1 cellular context compared by ENCODE assay signal in genomic region chr19:48650974-48651681, GRCh38.
TF ChIP-seq lines count a peak whose summit lies in the region.

No MANE protein-coding gene starts in this region.

TF ChIP-seq in GM12878, 131 proteins besides CTCF, POLR2A, EP300 and RAD21:
- no peak for TF ChIP-seq TAF1 (IDR thresholded peaks at IDR 0.05; ENCODE audit: borderline replicate concordance, low read depth, low read length)
- TF ChIP-seq SMAD5 (IDR thresholded peaks at IDR 0.05; ENCODE audit: low read depth) = no peak
- TF ChIP-seq BCL3 (IDR thresholded peaks at IDR 0.05; ENCODE audit: borderline replicate concordance, insufficient read depth, low read depth, low read length, poor library complexity, severe bottlenecking) = no peak
- no peak for TF ChIP-seq GATAD2B (conservative IDR thresholded peaks at IDR 0.05; ENCODE audit: low read depth)
- TF ChIP-seq MXI1 (IDR thresholded peaks at IDR 0.05; ENCODE audit: low read depth, low read length) = no peak
- TF ChIP-seq TCF3 (IDR thresholded peaks at IDR 0.05; ENCODE audit: borderline replicate concordance, insufficient read depth, low read depth, low read length) = no peak
- TF ChIP-seq JUND (IDR thresholded peaks at IDR 0.05; ENCODE audit: low read depth, low read length) = no peak
- TF ChIP-seq, protein P1, sequence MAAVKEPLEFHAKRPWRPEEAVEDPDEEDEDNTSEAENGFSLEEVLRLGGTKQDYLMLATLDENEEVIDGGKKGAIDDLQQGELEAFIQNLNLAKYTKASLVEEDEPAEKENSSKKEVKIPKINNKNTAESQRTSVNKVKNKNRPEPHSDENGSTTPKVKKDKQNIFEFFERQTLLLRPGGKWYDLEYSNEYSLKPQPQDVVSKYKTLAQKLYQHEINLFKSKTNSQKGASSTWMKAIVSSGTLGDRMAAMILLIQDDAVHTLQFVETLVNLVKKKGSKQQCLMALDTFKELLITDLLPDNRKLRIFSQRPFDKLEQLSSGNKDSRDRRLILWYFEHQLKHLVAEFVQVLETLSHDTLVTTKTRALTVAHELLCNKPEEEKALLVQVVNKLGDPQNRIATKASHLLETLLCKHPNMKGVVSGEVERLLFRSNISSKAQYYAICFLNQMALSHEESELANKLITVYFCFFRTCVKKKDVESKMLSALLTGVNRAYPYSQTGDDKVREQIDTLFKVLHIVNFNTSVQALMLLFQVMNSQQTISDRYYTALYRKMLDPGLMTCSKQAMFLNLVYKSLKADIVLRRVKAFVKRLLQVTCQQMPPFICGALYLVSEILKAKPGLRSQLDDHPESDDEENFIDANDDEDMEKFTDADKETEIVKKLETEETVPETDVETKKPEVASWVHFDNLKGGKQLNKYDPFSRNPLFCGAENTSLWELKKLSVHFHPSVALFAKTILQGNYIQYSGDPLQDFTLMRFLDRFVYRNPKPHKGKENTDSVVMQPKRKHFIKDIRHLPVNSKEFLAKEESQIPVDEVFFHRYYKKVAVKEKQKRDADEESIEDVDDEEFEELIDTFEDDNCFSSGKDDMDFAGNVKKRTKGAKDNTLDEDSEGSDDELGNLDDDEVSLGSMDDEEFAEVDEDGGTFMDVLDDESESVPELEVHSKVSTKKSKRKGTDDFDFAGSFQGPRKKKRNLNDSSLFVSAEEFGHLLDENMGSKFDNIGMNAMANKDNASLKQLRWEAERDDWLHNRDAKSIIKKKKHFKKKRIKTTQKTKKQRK (IDR thresholded peaks at IDR 0.05; ENCODE audit: low read depth, low read length) = no peak
- TF ChIP-seq POLR2AphosphoS5 (IDR thresholded peaks at IDR 0.05; ENCODE audit: low read length) = no peak
